Comparison of ENCODE assay signal across 27 cellular contexts in the genomic region with DNA sequence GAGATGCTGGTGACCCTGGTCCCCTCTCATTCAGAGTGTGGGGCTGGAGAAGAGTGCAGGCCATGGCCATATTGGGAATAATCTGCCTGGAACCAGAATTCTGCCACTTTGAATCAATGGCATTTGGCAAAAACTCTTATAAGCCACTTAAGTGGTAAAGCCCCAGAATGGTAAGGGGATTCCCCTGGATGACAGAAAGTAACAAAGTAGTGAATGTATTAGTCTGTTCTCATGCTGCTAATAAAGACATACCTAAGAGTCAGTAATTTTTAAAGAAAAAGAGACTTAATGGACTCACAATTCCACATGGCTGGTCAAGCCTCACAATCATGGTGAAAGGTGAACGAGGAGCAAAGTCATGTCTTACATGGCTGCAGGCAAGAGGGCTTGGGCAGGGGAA.
"Had no signal": no experiment of that assay in that cellular context is flagged by ENCODE, and none has a peak within 500 bp of the region (broad histone marks: within the 10 kb centered on the region; RNA-seq: fewer than 3 reads in every experiment).

No MANE protein-coding gene starts in this region.

- H3K27me3 ChIP-seq: colonic mucosa, esophagus squamous epithelium, gastrocnemius medialis, left lung had no signal

- H3K4me1 ChIP-seq: colonic mucosa, esophagus squamous epithelium, gastrocnemius medialis, heart right ventricle, left lung, lower lobe of right lung had no signal

- ATAC-seq: effector memory CD8-positive, alpha-beta T cell; esophagus mucosa; gastrocnemius medialis; heart right ventricle; left cardiac atrium; left lung; left ventricle myocardium superior; lower lobe of right lung; mucosa of descending colon had no signal

- H3K27me3 Mint-ChIP-seq: dendritic cell treated with granulocyte-macrophage colony-stimulating factor and Interleukin-4, amounts not matched to agents 40 ng/mL and 50 ng/mL, for 4 days had no signal

- H3K36me3 Mint-ChIP-seq: mesothelial cell of epicardium had no signal

- H3K9me3 Mint-ChIP-seq: dendritic cell treated with granulocyte-macrophage colony-stimulating factor and Interleukin-4, amounts not matched to agents 40 ng/mL and 50 ng/mL, for 4 days; effector memory CD8-positive, alpha-beta T cell; mesothelial cell of epicardium had no signal

- H3K36me3 ChIP-seq: colonic mucosa, esophagus squamous epithelium, gastrocnemius medialis, heart right ventricle, left lung, lower lobe of right lung had no signal

- H3K4me3 Mint-ChIP-seq: dendritic cell treated with granulocyte-macrophage colony-stimulating factor and Interleukin-4, amounts not matched to agents 40 ng/mL and 50 ng/mL, for 4 days; effector memory CD8-positive, alpha-beta T cell; endodermal cell; mesothelial cell of epicardium had no signal

- H3K27ac Mint-ChIP-seq: dendritic cell treated with granulocyte-macrophage colony-stimulating factor and Interleukin-4, amounts not matched to agents 40 ng/mL and 50 ng/mL, for 4 days; effector memory CD8-positive, alpha-beta T cell; endodermal cell; mesothelial cell of epicardium had no signal

- DNase-seq: colonic mucosa; cortex of kidney; effector CD8-positive, alpha-beta T cell; effector memory CD8-positive, alpha-beta T cell; endodermal cell; erythroblast; esophagus squamous epithelium; foreskin fibroblast; foreskin melanocyte; gastrocnemius medialis; glutamatergic neuron; head of caudate nucleus; heart right ventricle; hippocampal formation; left cardiac atrium; left lung; left ventricle myocardium superior; lower lobe of right lung; mesenchymal stem cell; mucosa of descending colon had no signal

- H3K27ac ChIP-seq: colonic mucosa, epithelial cell of prostate, esophagus squamous epithelium, gastrocnemius medialis, heart right ventricle, left lung, lower lobe of right lung had no signal

- FAIRE-seq: endometrium, islet of Langerhans, keratinocyte had no signal

- H3K9me3 ChIP-seq: colonic mucosa, esophagus squamous epithelium, gastrocnemius medialis, heart right ventricle, left lung, lower lobe of right lung, mucosa of descending colon had no signal

- H3K4me3 ChIP-seq: colonic mucosa, esophagus squamous epithelium, gastrocnemius medialis, heart right ventricle, left lung, lower lobe of right lung, mucosa of descending colon had no signal
